In the genomic region with DNA sequence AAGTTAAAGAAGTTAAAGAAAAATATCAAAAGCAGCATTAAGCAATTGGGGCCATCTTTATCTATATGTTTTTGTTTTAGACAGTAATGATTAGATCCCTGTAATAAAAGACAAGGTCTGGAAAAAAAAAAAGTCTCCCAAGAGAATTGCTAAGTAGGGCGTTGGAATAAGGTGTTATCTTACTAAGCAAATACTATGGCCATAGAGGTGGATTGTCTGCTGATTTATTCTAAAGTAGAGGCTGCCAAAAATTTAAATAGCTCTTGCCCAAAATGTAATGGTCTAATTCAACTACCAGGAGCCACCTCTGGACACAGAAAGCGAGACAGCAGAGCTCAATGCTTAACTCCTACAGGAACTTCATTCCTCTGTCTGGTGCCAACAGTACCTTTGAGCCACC, we compare ENCODE assay signal across 17 cellular contexts.
A peak's percentile ranks its signal among the peaks of the same experiment; 100 is the strongest.
DNase-seq lines count a peak whose midpoint lies in the region; ATAC-seq lines count a peak whose summit lies in the region.
"Had no signal": no experiment of that assay in that cellular context is flagged by ENCODE, and none has a peak within 500 bp of the region (broad histone marks: within the 10 kb centered on the region; RNA-seq: fewer than 3 reads in every experiment).

No MANE protein-coding gene starts in this region.

- peaks cover 7% of the 10 kb centered on the region for H3K36me3 Mint-ChIP-seq in T-helper 17 cell (ENCODE audit: low read depth)

- H3K4me1 Mint-ChIP-seq in T-helper 17 cell = peaks cover 14% of the 10 kb centered on the region

- ATAC-seq in HG02938 (IDR thresholded peaks at IDR 0.05; ENCODE audit: unreplicated experiment) = no peak
- ATAC-seq in T-helper 17 cell = no peak
- ATAC-seq: Right ventricle myocardium inferior had no signal

- no peak overlapping the region for H3K4me3 Mint-ChIP-seq in T-helper 17 cell
- H3K4me3 Mint-ChIP-seq: IgD-negative memory B cell had no signal

- no peaks in the 10 kb centered on the region for H3K27me3 Mint-ChIP-seq in T-helper 17 cell
- H3K27me3 Mint-ChIP-seq: IgD-negative memory B cell had no signal

- DNase-seq in NCI-H748 (lab: John Stamatoyannopoulos, UW; ENCODE audit: unreplicated experiment) (peak; percentile 34), NCI-H748 treated with DMSO at 0.1 percent for 48 hours (lab: John Stamatoyannopoulos, UW) (no peak), NCI-H146 treated with DMSO at 0.1 percent for 48 hours (lab: John Stamatoyannopoulos, UW; ENCODE audit: unreplicated experiment) (peak; percentile 24), NCI-H345 treated with DMSO at 0.1 percent for 48 hours (lab: John Stamatoyannopoulos, UW; ENCODE audit: unreplicated experiment) (peak; percentile 21), T-helper 17 cell (no peak), hippocampal formation (lab: John Stamatoyannopoulos, UW) (no peak)
- DNase-seq: H7, Kasumi-1, MM.1S, NCI-H1694, NCI-H226, NCI-H82, Peyer's patch, T1000 had no signal

- H3K27ac Mint-ChIP-seq in T-helper 17 cell = no peak overlapping the region
- H3K27ac Mint-ChIP-seq: IgD-negative memory B cell had no signal

- no peaks in the 10 kb centered on the region for H3K9me3 ChIP-seq in T-helper 17 cell (ENCODE audit: control insufficient read depth, low read length, poor library complexity, severe bottlenecking)
- H3K9me3 ChIP-seq: Peyer's patch had no signal

Comparison
In these comparisons a context has a peak if more than half of its experiments do, and no peak if none do; other contexts are left out.
1. DNase-seq: peak in NCI-H748 (single experiment), NCI-H146 treated with DMSO at 0.1 percent for 48 hours (single experiment) and NCI-H345 treated with DMSO at 0.1 percent for 48 hours (single experiment); none in NCI-H748 treated with DMSO at 0.1 percent for 48 hours (single experiment), T-helper 17 cell (0 of 3) and hippocampal formation (0 of 2).